ENCODE assay signal across 8 cellular contexts in the genomic region with DNA sequence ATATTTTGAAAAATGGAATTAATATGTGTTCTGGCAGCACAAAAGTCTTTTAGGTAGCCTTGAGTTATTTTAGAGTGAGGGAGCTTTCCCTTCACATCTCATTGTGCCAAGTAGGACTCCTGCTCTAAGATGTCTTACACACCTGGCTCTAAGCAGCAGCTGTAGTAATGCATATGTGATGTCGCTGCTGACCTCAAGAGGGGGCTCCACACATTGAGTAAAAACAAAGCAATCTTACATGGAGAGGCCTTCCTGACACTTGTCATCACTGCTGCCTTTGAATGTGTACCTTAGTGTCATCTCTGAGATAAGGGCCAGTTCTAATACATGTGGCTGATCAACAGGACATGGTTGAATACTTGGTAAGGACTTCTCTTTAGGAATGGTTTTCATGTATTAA.
A peak's percentile ranks its signal among the peaks of the same experiment; 100 is the strongest.
DNase-seq lines count a peak whose midpoint lies in the region; ATAC-seq and TF ChIP-seq lines count a peak whose summit lies in the region.

No MANE protein-coding gene starts in this region.

- CTCF ChIA-PET in SK-N-SH (lab: Yijun Ruan, JAX): interaction anchor here (0.6 to 1.6 kb wide), 7 partner anchors 9 to 1199 kb away, joined by 3 to 5 read pairs (median 3); no protein-coding TSS in a partner anchor

- H3K9me3 ChIP-seq in SK-N-SH: no peaks in the 10 kb centered on the region

- H3K27ac ChIP-seq in SK-N-SH (ENCODE audit: low read depth in 2 of 2, low read length in 1 of 2): no peak overlapping the region

- H4K20me1 ChIP-seq in SK-N-SH (ENCODE audit: insufficient read depth): peaks cover 12% of the 10 kb centered on the region; the same call in 1 of the 2 replicates

- no peaks in the 10 kb centered on the region for H3K27me3 ChIP-seq in SK-N-SH (ENCODE audit: insufficient read depth)

- no peak for TF ChIP-seq EP300 in SK-N-SH (IDR thresholded peaks at IDR 0.05; ENCODE audit: borderline replicate concordance in 1 of 2, low read depth in 1 of 2, low read length in 1 of 2)

- peak; percentile 52 for TF ChIP-seq RAD21 in SK-N-SH (IDR thresholded peaks at IDR 0.05; ENCODE audit: low read length)

- H3K9ac ChIP-seq in SK-N-SH: no peak overlapping the region

- DNase-seq in activated effector memory CD4-positive, alpha-beta T cell treated with anti-CD3 and anti-CD28 coated beads, Interleukin-2, amount 50 U/mL, for 16 hours: peak; percentile 66
- DNase-seq in activated effector memory CD4-positive, alpha-beta T cell treated with Interleukin-2 at 50 U/mL for 16 hours: no peak
- DNase-seq in HT-29 (ENCODE audit: low spot score) (peak; percentile 65), SK-N-SH (no peak), fibroblast of peridontal ligament (ENCODE audit: extremely low read depth) (peak; percentile 34), renal cortical epithelial cell (ENCODE audit: low read depth) (peak; percentile 60), NCI-H187 treated with DMSO at 0.1 percent for 48 hours (lab: John Stamatoyannopoulos, UW) (no peak)

- peaks cover 5% of the 10 kb centered on the region; the same call in 1 of the 2 replicates for H3K79me2 ChIP-seq in SK-N-SH (ENCODE audit: insufficient read depth)

- peak; percentile 53 for TF ChIP-seq CTCF in SK-N-SH (IDR thresholded peaks at IDR 0.05)

- H3K4me3 ChIP-seq in SK-N-SH (ENCODE audit: low read depth in 2 of 2, low read length in 1 of 2): no peak overlapping the region

- H2AFZ ChIP-seq in SK-N-SH (ENCODE audit: low read depth): no peak overlapping the region

- no peaks in the 10 kb centered on the region; a peak in 2 of 4 replicates for H3K4me1 ChIP-seq in SK-N-SH (ENCODE audit: control insufficient read depth in 1 of 2, insufficient read depth in 2 of 2, low read depth in 1 of 2, low read length in 1 of 2)

- peaks cover 18 to 62% of the 10 kb centered on the region in 2 experiments for H3K36me3 ChIP-seq in SK-N-SH (replicated peaks in 1 of 2; ENCODE audit: control insufficient read depth in 1 of 2, insufficient read depth in 2 of 2, low read length in 1 of 2)

- H3K9me2 ChIP-seq in SK-N-SH: no peaks in the 10 kb centered on the region

- peak; percentile 72 for ATAC-seq in GM21529 (IDR thresholded peaks at IDR 0.05; ENCODE audit: unreplicated experiment)

- WGBS in SK-N-SH (ENCODE audit: low lambda C conversion rate): 39% methylated on average over 1 of the region's 1 CpG

- POLR2A ChIA-PET in SK-N-SH (lab: Yijun Ruan, JAX): no interaction called here

- H3F3A ChIP-seq in SK-N-SH (replicated peaks; ENCODE audit: insufficient read depth): peaks cover 15% of the 10 kb centered on the region

- H3K4me2 ChIP-seq in SK-N-SH: no peak overlapping the region

TF ChIP-seq in SK-N-SH, 30 proteins besides CTCF, POLR2A, EP300 and RAD21:
- TF ChIP-seq CHD2 (IDR thresholded peaks at IDR 0.05; ENCODE audit: low read length, partially characterized antibody): no peak
- peak; percentile 12; the same call in 1 of the 2 replicates for TF ChIP-seq SMC3 (IDR thresholded peaks at IDR 0.05; ENCODE audit: low read depth, low read length)
- TF ChIP-seq SIN3A (IDR thresholded peaks at IDR 0.05; ENCODE audit: borderline replicate concordance, low read depth, low read length): no peak

Comparison
In these comparisons a context has a peak if more than half of its experiments do, and no peak if none do; other contexts are left out.
1. DNase-seq: peak in activated effector memory CD4-positive, alpha-beta T cell treated with anti-CD3 and anti-CD28 coated beads, Interleukin-2, amount 50 U/mL, for 16 hours (single experiment), HT-29 (single experiment), fibroblast of peridontal ligament (single experiment) and renal cortical epithelial cell (single experiment); none in activated effector memory CD4-positive, alpha-beta T cell treated with Interleukin-2 at 50 U/mL for 16 hours (single experiment), SK-N-SH (single experiment) and NCI-H187 treated with DMSO at 0.1 percent for 48 hours (single experiment).